8 cellular contexts compared by ENCODE assay signal in genomic region chr14:95318870-95319311, GRCh38. TPM values are rescaled to one million over a fixed set of nuclear protein-coding genes. Genes with fewer than 3 reads are reported as not detected.
DNase-seq lines count a peak whose midpoint lies in the region; ATAC-seq, FAIRE-seq and TF ChIP-seq lines count a peak whose summit lies in the region.

No MANE protein-coding gene starts in this region.

- no peak overlapping the region for H3K4me2 ChIP-seq in skeletal muscle satellite cell (ENCODE audit: low read length)

- no peak overlapping the region for H3K27ac Mint-ChIP-seq in WTC11

- peaks cover 35% of the 10 kb centered on the region for H3K27me3 Mint-ChIP-seq in WTC11 (ENCODE audit: low read depth)

- peaks cover 19% of the 10 kb centered on the region for H3K4me1 Mint-ChIP-seq in WTC11

- H3K9me3 Mint-ChIP-seq in WTC11 = no peaks in the 10 kb centered on the region

- no peak overlapping the region for H3K9ac ChIP-seq in skeletal muscle satellite cell (ENCODE audit: low read depth, low read length)

- peak overlapping the region; percentile 79 for H3K4me3 Mint-ChIP-seq in WTC11

- no peaks in the 10 kb centered on the region for H3K27me3 ChIP-seq in right atrium auricular region
- H3K27me3 ChIP-seq in skeletal muscle satellite cell (ENCODE audit: control insufficient read depth, insufficient read depth, low read length) = peaks cover 36% of the 10 kb centered on the region

- peak; percentile 78 for FAIRE-seq in GM19239 (lab: Jason Lieb, UNC)

- no peaks in the 10 kb centered on the region for H3K36me3 Mint-ChIP-seq in WTC11

- ATAC-seq in WTC11 (peak; percentile 38; the same call in 1 of the 2 replicates), GM21737 (IDR thresholded peaks at IDR 0.05; ENCODE audit: unreplicated experiment) (no peak)

- H3K9me3 ChIP-seq in right atrium auricular region (no peaks in the 10 kb centered on the region), skeletal muscle satellite cell (replicated peaks; ENCODE audit: low read length) (no peaks in the 10 kb centered on the region)

- peak overlapping the region; percentile 81 to 87 for H3K27ac ChIP-seq in right atrium auricular region

- CTCF ChIA-PET in WTC11 (lab: Charles Lee) = interaction anchor here (0.6 to 1.6 kb wide), 4 partner anchors 42 to 121 kb away, joined by 3 to 10 read pairs (median 4); no protein-coding TSS in a partner anchor

- no peak for TF ChIP-seq CTCF in WTC11 (IDR thresholded peaks at IDR 0.05)
- TF ChIP-seq CTCF in right atrium auricular region (IDR thresholded peaks at IDR 0.05) = no peak

- in situ Hi-C loops in KBM-7 (cut with MboI; ENCODE audit: low pct_unique_long_range_greater_than_20kb, low sequenced_read_pairs) = no loop called here

- H3K4me1 ChIP-seq in right atrium auricular region (peaks cover 0 to 31% of the 10 kb centered on the region in 2 donors), skeletal muscle satellite cell (ENCODE audit: control insufficient read depth, insufficient read depth, low read length) (no peaks in the 10 kb centered on the region)

- DNase-seq in GM19239 (ENCODE audit: insufficient read length, low spot score) (peak; percentile 32), WTC11 (ENCODE audit: low spot score) (peak; percentile 32), right atrium auricular region (ENCODE audit: low spot score) (no peak), NCI-H510A treated with DMSO at 0.1 percent for 48 hours (lab: John Stamatoyannopoulos, UW) (no peak), KBM-7 (no peak), activated gamma-delta T cell treated with Interleukin-2 at 50 U/mL for 16 hours (no peak)

- H3K36me3 ChIP-seq in right atrium auricular region (no peaks in the 10 kb centered on the region), skeletal muscle satellite cell (ENCODE audit: insufficient read depth, low read length) (no peaks in the 10 kb centered on the region)

- POLR2A ChIA-PET in WTC11 (lab: Charles Lee) = no interaction called here

- peak overlapping the region; percentile 71 to 87 for H3K4me3 ChIP-seq in right atrium auricular region
- H3K4me3 ChIP-seq in skeletal muscle satellite cell (ENCODE audit: low read length) = peak overlapping the region; percentile 71

TF ChIP-seq in WTC11, 78 proteins besides CTCF, POLR2A, EP300 and RAD21:
- TF ChIP-seq FOXP1 (CRISPR knock-in tag; IDR thresholded peaks at IDR 0.05; ENCODE audit: borderline replicate concordance) (0 out of 2 replicates have a peak, but pooled peaks have one; percentile 43), PRDM15 (CRISPR knock-in tag; IDR thresholded peaks at IDR 0.05) (peak; percentile 77), JUN (CRISPR knock-in tag; IDR thresholded peaks at IDR 0.05) (no peak)

RNA-seq across cellular contexts. Expression of gene CLMN, which starts 0.8 kb away (rescaled TPM):
- 10.4 to 12.2 TPM (median 10.8 TPM) in 3 replicates for total RNA-seq in WTC11 (2021)
- total RNA-seq in right atrium auricular region = 1 to 10 TPM; 3.4 to 4.0 TPM
- 2.0 TPM in 2 replicates for total RNA-seq in skeletal muscle satellite cell (2012; rRNA removed)

Comparison
In these comparisons a context has a peak if more than half of its experiments do, and no peak if none do; other contexts are left out.
1. DNase-seq: peak in GM19239 (single experiment) and WTC11 (single experiment); none in right atrium auricular region (single experiment), NCI-H510A treated with DMSO at 0.1 percent for 48 hours (single experiment), KBM-7 (single experiment) and activated gamma-delta T cell treated with Interleukin-2 at 50 U/mL for 16 hours (single experiment).